In the genomic region with DNA sequence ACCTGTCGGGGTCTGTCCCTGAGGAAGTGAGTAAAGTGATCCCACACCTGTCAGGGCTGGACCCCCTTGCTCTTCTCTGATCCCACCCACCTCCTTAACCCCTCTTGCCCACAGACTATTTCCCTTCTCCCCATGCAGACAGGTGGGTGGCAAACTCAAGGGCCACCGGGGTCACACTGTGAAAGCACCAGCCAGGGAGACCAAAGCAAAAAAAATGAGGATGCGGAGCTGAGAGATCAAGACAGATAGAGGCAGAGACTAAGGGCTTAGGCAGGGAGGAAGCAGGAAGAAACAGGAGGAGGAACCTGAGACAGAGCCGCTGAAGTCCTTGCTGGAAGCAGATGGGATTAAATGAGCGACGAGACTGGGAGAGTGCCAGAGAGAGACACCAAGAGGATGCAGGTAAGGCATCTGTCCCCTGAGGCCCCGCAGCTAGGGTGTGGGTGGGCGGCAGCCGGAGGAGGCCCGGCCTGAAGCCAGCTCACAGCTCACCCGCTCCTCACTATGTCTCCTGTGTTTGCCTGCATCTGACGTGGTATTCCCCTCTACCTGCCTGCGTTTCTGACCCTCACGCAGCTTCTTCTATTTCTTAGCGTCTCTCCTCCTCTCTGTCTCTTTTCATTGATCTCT, we compare ENCODE assay signal across 8 cellular contexts. TPM values are rescaled to one million over a fixed set of nuclear protein-coding genes. Genes with fewer than 3 reads are reported as not detected.
A peak's percentile ranks its signal among the peaks of the same experiment; 100 is the strongest.
DNase-seq lines count a peak whose midpoint lies in the region; ATAC-seq and TF ChIP-seq lines count a peak whose summit lies in the region.

No MANE protein-coding gene starts in this region.

- no peaks in the 10 kb centered on the region for H3K4me1 ChIP-seq in IMR-90 (ENCODE audit: control insufficient read depth, insufficient read depth, low read length)

- no peak for ATAC-seq in IMR-90 (ENCODE audit: low read depth)
- no peak for ATAC-seq in HG03571 (IDR thresholded peaks at IDR 0.05; ENCODE audit: unreplicated experiment)

- H3K36me3 Mint-ChIP-seq in CD14-positive monocyte: peaks cover 16 to 19% of the 10 kb centered on the region in 2 donors
- H3K36me3 Mint-ChIP-seq in chondrocyte (ENCODE audit: low read depth): peaks cover 1% of the 10 kb centered on the region
- H3K36me3 Mint-ChIP-seq in nephron (ENCODE audit: low read depth): peaks cover 8% of the 10 kb centered on the region

- 0 out of 2 replicates have a peak, but pooled peaks cover 7% of the 10 kb centered on the region for H3K9me1 ChIP-seq in IMR-90 (ENCODE audit: insufficient read depth, low read length)

- 55% methylated on average over 7 of the region's 15 CpGs; no CpG with 5 or more reads in 1 of the 2 experiments for WGBS in IMR-90 (ENCODE audit: extremely low coverage in 2 of 2, insufficient read length in 1 of 2), 2 experiments

- POLR2A ChIA-PET in IMR-90 (lab: Charles Lee; ENCODE audit: unreplicated experiment): no interaction called here

- H4K20me1 ChIP-seq in IMR-90 (ENCODE audit: insufficient read depth, low read length): no peaks in the 10 kb centered on the region

- H3K27ac Mint-ChIP-seq in CD14-positive monocyte: peak overlapping the region in 3 of 7 donors; percentile 0 to 52 (median 43)
- peak overlapping the region; percentile 34 for H3K27ac Mint-ChIP-seq in chondrocyte (ENCODE audit: unreplicated experiment)
- peak overlapping the region; percentile 64 to 87 (median 83) for H3K27ac Mint-ChIP-seq in nephron

- no peak overlapping the region for H2BK15ac ChIP-seq in IMR-90 (ENCODE audit: low read depth, low read length)

- BruUV-seq in IMR-90 (replicated peaks; lab: Mats Ljungman, UMichigan): no TSS peak

- H3K4me1 Mint-ChIP-seq in CD14-positive monocyte: peaks cover 16% of the 10 kb centered on the region
- H3K4me1 Mint-ChIP-seq in chondrocyte (ENCODE audit: low read depth): peaks cover 7% of the 10 kb centered on the region
- H3K4me1 Mint-ChIP-seq in nephron: peaks cover 14% of the 10 kb centered on the region

- CTCF ChIA-PET in IMR-90 (lab: Yijun Ruan, JAX): no interaction called here

- no peaks in the 10 kb centered on the region for H3K9me3 ChIP-seq in IMR-90 (ENCODE audit: control insufficient read depth, insufficient read depth, low read length)

- H3K4me3 Mint-ChIP-seq in CD14-positive monocyte (peak overlapping the region; percentile 84 to 93), chondrocyte (ENCODE audit: unreplicated experiment) (peak overlapping the region; percentile 61), nephron (peak overlapping the region; percentile 85 to 89 (median 85))

- H3K4ac ChIP-seq in IMR-90 (ENCODE audit: low read depth, low read length): no peak overlapping the region

- in situ Hi-C loops in IMR-90 (cut with MboI; ENCODE audit: low sequenced_read_pairs): no loop called here

- no peak overlapping the region for H2BK120ac ChIP-seq in IMR-90 (ENCODE audit: low read depth, low read length)

- DNase-seq in CD14-positive monocyte (ENCODE audit: low spot score) (no peak), IMR-90 (no peak), chondrocyte (ENCODE audit: low spot score) (no peak), SIG-M5 (lab: John Stamatoyannopoulos, UW) (no peak), putamen (ENCODE audit: low spot score) (no peak), UCSD-AML1 (lab: John Stamatoyannopoulos, UW; ENCODE audit: unreplicated experiment) (no peak)

- H3K9me3 Mint-ChIP-seq in CD14-positive monocyte (peaks cover 0 to 7% (median 0%) of the 10 kb centered on the region in 7 donors), chondrocyte (ENCODE audit: low read depth) (peaks cover 5% of the 10 kb centered on the region), nephron (peaks cover 16% of the 10 kb centered on the region)

- peak overlapping the region; percentile 65 for H3K4me2 ChIP-seq in IMR-90 (ENCODE audit: low read depth, low read length)

- no peak overlapping the region for H2BK20ac ChIP-seq in IMR-90 (ENCODE audit: low read depth, low read length)

- H3K23ac ChIP-seq in IMR-90 (ENCODE audit: low read depth, low read length): no peak overlapping the region

- no peak overlapping the region for H3K27ac ChIP-seq in IMR-90 (ENCODE audit: insufficient read depth, low read length)

- no peak overlapping the region for H3K18ac ChIP-seq in IMR-90 (ENCODE audit: low read depth, low read length)

- H3K9ac ChIP-seq in IMR-90 (ENCODE audit: low read depth, low read length): peak overlapping the region; percentile 20; the same call in 1 of the 2 replicates

- peaks cover 0 to 4% of the 10 kb centered on the region in 2 experiments; a peak in 1 of 4 replicates for H3K79me1 ChIP-seq in IMR-90 (ENCODE audit: low read depth in 1 of 2, low read length in 2 of 2)

- no peak overlapping the region for H4K91ac ChIP-seq in IMR-90 (ENCODE audit: insufficient read depth, low read depth, low read length)

- TF ChIP-seq POLR2A in IMR-90 (IDR thresholded peaks at IDR 0.05; ENCODE audit: low read depth, low read length): no peak

- peak overlapping the region; percentile 32 for H3K4me3 ChIP-seq in IMR-90 (ENCODE audit: insufficient read depth, low read depth, low read length)

- TF ChIP-seq CTCF in CD14-positive monocyte (IDR thresholded peaks at IDR 0.05): no peak
- TF ChIP-seq CTCF in IMR-90 (conservative IDR thresholded peaks at IDR 0.05; ENCODE audit: low read depth, low read length): no peak
- no peak for TF ChIP-seq CTCF in chondrocyte (IDR thresholded peaks at IDR 0.05)
- TF ChIP-seq CTCF in nephron (IDR thresholded peaks at IDR 0.05; ENCODE audit: unreplicated experiment in 3 of 3): no peak

- no peaks in the 10 kb centered on the region for H3K27me3 ChIP-seq in IMR-90 (ENCODE audit: control insufficient read depth, insufficient read depth, low read length)

- no peak overlapping the region for H2AK9ac ChIP-seq in IMR-90 (replicated peaks; ENCODE audit: low read depth, low read length, poor library complexity)

- peak overlapping the region; percentile 84 for H2AFZ ChIP-seq in IMR-90 (replicated peaks; ENCODE audit: low read length, poor library complexity)

- H3K27me3 Mint-ChIP-seq in CD14-positive monocyte (ENCODE audit: low read depth in 3 of 3): peaks cover 0 to 10% (median 9%) of the 10 kb centered on the region in 3 donors
- H3K27me3 Mint-ChIP-seq in chondrocyte (ENCODE audit: low read depth): no peaks in the 10 kb centered on the region
- H3K27me3 Mint-ChIP-seq in nephron (ENCODE audit: low read depth): no peaks in the 10 kb centered on the region

- no peaks in the 10 kb centered on the region for H3K36me3 ChIP-seq in IMR-90 (ENCODE audit: control insufficient read depth, insufficient read depth, low read length)

- H3K56ac ChIP-seq in IMR-90 (ENCODE audit: extremely low read depth, insufficient read depth, low read length): no peak overlapping the region

- H2BK5ac ChIP-seq in IMR-90 (ENCODE audit: low read depth, low read length, poor library complexity, severe bottlenecking): no peak overlapping the region

- dilution Hi-C loops in IMR-90 (cut with HindIII; ENCODE audit: low sequenced_read_pairs, unreplicated experiment): no loop called here

- H4K8ac ChIP-seq in IMR-90 (ENCODE audit: low read depth in 2 of 2, low read length in 2 of 2): peak overlapping the region; percentile 40 to 51; a peak in 1 of 4 replicates

- no peak overlapping the region for H3K14ac ChIP-seq in IMR-90 (replicated peaks; ENCODE audit: low read depth, low read length)

- H4K5ac ChIP-seq in IMR-90 (ENCODE audit: low read depth, low read length): peak overlapping the region; percentile 49; the same call in 1 of the 2 replicates

- no peak for TF ChIP-seq RAD21 in IMR-90 (IDR thresholded peaks at IDR 0.05; ENCODE audit: low read length)

- intact Hi-C loops in CD14-positive monocyte (cut with micrococcal nuclease): loop anchor here (5.0 to 10.0 kb wide), 3 partner anchors 54 to 154 kb away; partner anchors contain the start of gene TFE3 (in 1 of the 2)
- intact Hi-C loops in IMR-90 (cut with micrococcal nuclease): no loop called here

- H2AK5ac ChIP-seq in IMR-90 (ENCODE audit: low read depth, low read length): no peak overlapping the region

TF ChIP-seq in IMR-90, 13 proteins besides CTCF, POLR2A, EP300 and RAD21:
- TF ChIP-seq FOS (IDR thresholded peaks at IDR 0.05; ENCODE audit: low read depth, low read length) (no peak), RFX5 (IDR thresholded peaks at IDR 0.05; ENCODE audit: low read depth, low read length) (no peak), MAZ (IDR thresholded peaks at IDR 0.05; ENCODE audit: borderline replicate concordance, low read depth, low read length) (no peak)

RNA-seq across cellular contexts. Expression of gene TIMM17B, which starts 7.2 kb away (rescaled TPM):
- 10 to 100 TPM; 86.8 to 86.9 TPM for polyA plus RNA-seq in CD14-positive monocyte
- 25.6 and 28.7 TPM in 2 replicates for total RNA-seq in IMR-90 (2012; rRNA removed)
- polyA plus RNA-seq in IMR-90 (2012; rRNA removed): 73.6 and 91.2 TPM in 2 replicates
- 72.5 and 95.1 TPM in 2 replicates for polyA plus RNA-seq in IMR-90 (2012; cell fraction: cytosol; rRNA removed)
- polyA plus RNA-seq in IMR-90 (2012; cell fraction: nucleus; rRNA removed; ENCODE audit: low replicate concordance): 29.4 and 51.9 TPM in 2 replicates
- total RNA-seq in chondrocyte: 37.7 to 41.6 TPM (median 38.0 TPM) in 3 replicates

RNA-seq across cellular contexts. Expression of gene PQBP1, which starts 7.3 kb away (rescaled TPM):
- polyA plus RNA-seq in CD14-positive monocyte: 10 to 100 TPM; 71.7 to 78.3 TPM
- total RNA-seq in IMR-90 (2012; rRNA removed): 120 and 124 TPM in 2 replicates
- 96.4 and 105 TPM in 2 replicates for polyA plus RNA-seq in IMR-90 (2012; rRNA removed)
- polyA plus RNA-seq in IMR-90 (2012; cell fraction: cytosol; rRNA removed): 87.0 and 119 TPM in 2 replicates
- 140 and 147 TPM in 2 replicates for polyA plus RNA-seq in IMR-90 (2012; cell fraction: nucleus; rRNA removed; ENCODE audit: low replicate concordance)
- 58.4 to 61.7 TPM (median 61.7 TPM) in 3 replicates for total RNA-seq in chondrocyte

RNA-seq across cellular contexts. Expression of gene SLC35A2, which starts 21.0 kb away (rescaled TPM):
- 10 to 100 TPM; 18.4 to 21.6 TPM for polyA plus RNA-seq in CD14-positive monocyte
- total RNA-seq in IMR-90 (2012; rRNA removed): 10.8 and 12.5 TPM in 2 replicates
- polyA plus RNA-seq in IMR-90 (2012; rRNA removed): 48.3 and 53.0 TPM in 2 replicates
- 51.6 and 70.4 TPM in 2 replicates for polyA plus RNA-seq in IMR-90 (2012; cell fraction: cytosol; rRNA removed)
- 27.3 and 57.6 TPM in 2 replicates for polyA plus RNA-seq in IMR-90 (2012; cell fraction: nucleus; rRNA removed; ENCODE audit: low replicate concordance)
- total RNA-seq in chondrocyte: 32.3 to 39.2 TPM (median 38.9 TPM) in 3 replicates

RNA-seq across cellular contexts. Expression of gene PIM2, which starts 28.4 kb away (rescaled TPM):
- polyA plus RNA-seq in CD14-positive monocyte (1 to 10 TPM; 6.7 to 9.9 TPM), IMR-90 (2012; rRNA removed) (8.1 and 9.4 TPM in 2 replicates)
- total RNA-seq in IMR-90 (2012; rRNA removed) (6.9 and 7.3 TPM in 2 replicates), chondrocyte (4.3 to 5.1 TPM (median 4.6 TPM) in 3 replicates)
- 4.8 and 6.5 TPM in 2 replicates for polyA plus RNA-seq in IMR-90 (2012; cell fraction: cytosol; rRNA removed)
- 19.3 and 20.5 TPM in 2 replicates for polyA plus RNA-seq in IMR-90 (2012; cell fraction: nucleus; rRNA removed; ENCODE audit: low replicate concordance)

RNA-seq across cellular contexts. Expression of gene PCSK1N, which starts 55.0 kb away (rescaled TPM):
- not detected for polyA plus RNA-seq in CD14-positive monocyte
- total RNA-seq in IMR-90 (2012; rRNA removed): not detected in 2 replicates
- polyA plus RNA-seq in IMR-90 (2012; rRNA removed): 0.12 and 0.24 TPM in 2 replicates
- 0.40 and 0.83 TPM in 2 replicates for polyA plus RNA-seq in IMR-90 (2012; cell fraction: cytosol; rRNA removed)
- polyA plus RNA-seq in IMR-90 (2012; cell fraction: nucleus; rRNA removed; ENCODE audit: low replicate concordance): 0.12 TPM in 1 of 2 replicates, not detected in the other
- 58.7 to 74.2 TPM (median 69.2 TPM) in 3 replicates for total RNA-seq in chondrocyte
